In the genomic region with DNA sequence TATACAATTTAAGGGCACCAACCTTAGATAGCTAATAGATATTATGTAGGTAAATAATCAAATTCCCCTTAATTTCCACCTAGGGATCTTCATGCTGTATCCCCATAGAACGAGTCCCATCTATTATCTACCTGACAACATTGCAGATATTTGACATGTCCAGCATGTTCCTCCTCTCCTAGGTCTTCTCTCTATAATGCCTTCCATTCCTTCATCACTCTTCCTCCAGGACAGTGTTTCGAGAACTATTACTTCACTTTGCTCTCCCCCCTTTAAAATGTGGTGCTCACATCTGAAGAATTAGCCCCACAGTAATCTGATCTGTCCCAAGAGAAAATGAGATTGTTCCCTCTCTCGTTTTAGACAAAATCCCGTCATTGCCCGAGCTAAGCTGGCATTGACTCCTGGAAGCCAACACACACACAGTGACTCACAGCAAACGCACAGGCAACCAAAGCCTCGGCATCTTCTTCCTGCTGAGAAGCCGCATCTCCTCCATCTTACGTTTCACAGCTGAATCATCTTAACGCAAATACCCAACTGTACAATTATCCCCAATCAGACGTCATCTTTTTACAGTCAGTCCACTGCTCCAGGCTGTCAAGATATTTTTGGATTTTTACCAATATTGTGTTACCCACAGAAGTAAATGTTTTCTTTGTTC, we compare ENCODE assay signal across 12 cellular contexts.
DNase-seq lines count a peak whose midpoint lies in the region; ATAC-seq, FAIRE-seq and TF ChIP-seq lines count a peak whose summit lies in the region.
"Had no signal": no experiment of that assay in that cellular context is flagged by ENCODE, and none has a peak within 500 bp of the region (broad histone marks: within the 10 kb centered on the region; RNA-seq: fewer than 3 reads in every experiment).

No MANE protein-coding gene starts in this region.

- ATAC-seq in A549 (peak; percentile 97 to 98), HG02970 (IDR thresholded peaks at IDR 0.05; ENCODE audit: low FRiP score, unreplicated experiment) (no peak)

- 2% methylated on average over 11 of the region's 11 CpGs for WGBS in A549 (ENCODE audit: missing lambda C conversion rate)
- WGBS in esophagus muscularis mucosa = 81% methylated on average over 11 of the region's 11 CpGs

- FAIRE-seq in A549 (lab: Jason Lieb, UNC) = peak; percentile 63
- FAIRE-seq in H54 (lab: Jason Lieb, UNC) = peak; percentile 92

- peaks cover 43% of the 10 kb centered on the region for H3K4me1 ChIP-seq in A549
- H3K4me1 ChIP-seq in SJSA1 (replicated peaks) = peaks cover 24% of the 10 kb centered on the region
- no peaks in the 10 kb centered on the region for H3K4me1 ChIP-seq in esophagus muscularis mucosa
- H3K4me1 ChIP-seq: colonic mucosa had no signal

- CTCF ChIA-PET in A549 (lab: Yijun Ruan, JAX) = interaction anchor here (1.1 to 1.3 kb wide), 2 partner anchors 196 to 263 kb away, joined by 3 to 4 read pairs; no protein-coding TSS in a partner anchor

- peak; percentile 76 to 96 for DNase-seq in A549 (ENCODE audit: low read depth in 1 of 2, low spot score in 1 of 2)
- peak; percentile 66 for DNase-seq in H54 (ENCODE audit: insufficient read length, low spot score)
- peak; percentile 71 to 82 for DNase-seq in SJSA1 (ENCODE audit: low read depth in 1 of 2, low spot score in 2 of 2)
- peak; percentile 95 for DNase-seq in fibroblast of mammary gland (ENCODE audit: low read depth)
- DNase-seq in GM13976 (ENCODE audit: low spot score) = no peak
- DNase-seq in esophagus muscularis mucosa (ENCODE audit: extremely low spot score) = no peak
- no peak for DNase-seq in activated naive CD8-positive, alpha-beta T cell treated with anti-CD3 and anti-CD28 coated beads for 36 hours
- DNase-seq: colonic mucosa; stimulated activated CD4-positive, alpha-beta T cell treated with anti-CD3 and anti-CD28 coated beads, Interleukin-1b, Interleukin-23, amount 100 ng/mL, for 48 hours had no signal

- no peaks in the 10 kb centered on the region for H3K27me3 ChIP-seq in SJSA1 (replicated peaks)
- H3K27me3 ChIP-seq in esophagus muscularis mucosa = peaks cover 0 to 13% (median 0%) of the 10 kb centered on the region in 4 donors
- H3K27me3 ChIP-seq: colonic mucosa had no signal

- no peak for TF ChIP-seq POLR2A in A549 (IDR thresholded peaks at IDR 0.05; ENCODE audit: low read length)
- TF ChIP-seq POLR2A in H54 (IDR thresholded peaks at IDR 0.05; ENCODE audit: low read depth, low read length) = no peak
- TF ChIP-seq POLR2A in esophagus muscularis mucosa (IDR thresholded peaks at IDR 0.05; ENCODE audit: low read depth) = no peak

- peak; percentile 91 to 95; a peak in 4 of 5 replicates for TF ChIP-seq EP300 in A549 (IDR thresholded peaks at IDR 0.05)
- TF ChIP-seq EP300 in esophagus muscularis mucosa (IDR thresholded peaks at IDR 0.05) = no peak

- no peaks in the 10 kb centered on the region for H3K36me3 Mint-ChIP-seq in activated naive CD8-positive, alpha-beta T cell treated with anti-CD3 and anti-CD28 coated beads for 36 hours

- TF ChIP-seq RAD21 in A549 (conservative IDR thresholded peaks at IDR 0.05 in 1 of 2, IDR thresholded peaks at IDR 0.05 in 1 of 2) = peak; percentile 29 to 56; a peak in 4 of 5 replicates

- no peaks in the 10 kb centered on the region for H3K4me1 Mint-ChIP-seq in activated naive CD8-positive, alpha-beta T cell treated with anti-CD3 and anti-CD28 coated beads for 36 hours

- H3K27ac ChIP-seq in A549 (peak overlapping the region; percentile 77 to 87), SJSA1 (no peak overlapping the region), esophagus muscularis mucosa (replicated peaks in 1 of 4) (no peak overlapping the region)
- H3K27ac ChIP-seq: C4-2B, colonic mucosa, VCaP had no signal

- POLR2A ChIA-PET in A549 (lab: Yijun Ruan, JAX) = interaction anchor here (1.6 kb wide), 1 partner anchor 1754 kb away, joined by 3 read pairs; a partner anchor contains a TSS

- H3K27me3 Mint-ChIP-seq in activated naive CD8-positive, alpha-beta T cell treated with anti-CD3 and anti-CD28 coated beads for 36 hours = peaks cover 29% of the 10 kb centered on the region

- intact Hi-C loops in esophagus muscularis mucosa (cut with DNase I) = no loop called here

- TF ChIP-seq CTCF in A549 (IDR thresholded peaks at IDR 0.05) (no peak), fibroblast of mammary gland (conservative IDR thresholded peaks at IDR 0.05; ENCODE audit: control insufficient read depth, insufficient read depth, low read depth, low read length) (no peak), GM13976 (IDR thresholded peaks at IDR 0.05; ENCODE audit: borderline replicate concordance, control extremely low read depth, extremely low read depth, insufficient read depth, missing control alignments) (no peak), esophagus muscularis mucosa (IDR thresholded peaks at IDR 0.05) (no peak)

- H3K4me3 Mint-ChIP-seq in activated naive CD8-positive, alpha-beta T cell treated with anti-CD3 and anti-CD28 coated beads for 36 hours = no peak overlapping the region

- in situ Hi-C loops in GM13976 (cut with MboI; ENCODE audit: low sequenced_read_pairs, unreplicated experiment) = no loop called here

- peaks cover 1% of the 10 kb centered on the region for H3K9me3 Mint-ChIP-seq in activated naive CD8-positive, alpha-beta T cell treated with anti-CD3 and anti-CD28 coated beads for 36 hours

- no peak overlapping the region for H3K27ac Mint-ChIP-seq in activated naive CD8-positive, alpha-beta T cell treated with anti-CD3 and anti-CD28 coated beads for 36 hours

- H3K4me3 ChIP-seq in A549 (no peak overlapping the region), SJSA1 (no peak overlapping the region), fibroblast of mammary gland (ENCODE audit: control insufficient read depth, low read depth, low read length) (no peak overlapping the region), esophagus muscularis mucosa (no peak overlapping the region)
- H3K4me3 ChIP-seq: colonic mucosa had no signal

- H3K9me3 ChIP-seq in A549 (peaks cover 2% of the 10 kb centered on the region; the same call in 1 of the 3 replicates), SJSA1 (replicated peaks) (no peaks in the 10 kb centered on the region), esophagus muscularis mucosa (peaks cover 0 to 9% (median 4%) of the 10 kb centered on the region in 4 donors)
- H3K9me3 ChIP-seq: colonic mucosa had no signal

- H3K4me2 ChIP-seq in A549 = peak overlapping the region; percentile 65

- H3K36me3 ChIP-seq in SJSA1 (no peaks in the 10 kb centered on the region), esophagus muscularis mucosa (no peaks in the 10 kb centered on the region)
- H3K36me3 ChIP-seq: colonic mucosa had no signal

TF ChIP-seq in A549, 52 proteins besides CTCF, POLR2A, EP300 and RAD21 (continues in another document):
- TF ChIP-seq, protein P1, sequence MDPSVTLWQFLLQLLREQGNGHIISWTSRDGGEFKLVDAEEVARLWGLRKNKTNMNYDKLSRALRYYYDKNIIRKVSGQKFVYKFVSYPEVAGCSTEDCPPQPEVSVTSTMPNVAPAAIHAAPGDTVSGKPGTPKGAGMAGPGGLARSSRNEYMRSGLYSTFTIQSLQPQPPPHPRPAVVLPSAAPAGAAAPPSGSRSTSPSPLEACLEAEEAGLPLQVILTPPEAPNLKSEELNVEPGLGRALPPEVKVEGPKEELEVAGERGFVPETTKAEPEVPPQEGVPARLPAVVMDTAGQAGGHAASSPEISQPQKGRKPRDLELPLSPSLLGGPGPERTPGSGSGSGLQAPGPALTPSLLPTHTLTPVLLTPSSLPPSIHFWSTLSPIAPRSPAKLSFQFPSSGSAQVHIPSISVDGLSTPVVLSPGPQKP (IDR thresholded peaks at IDR 0.05; ENCODE audit: low read depth, low read length) = no peak
- TF ChIP-seq EHF (CRISPR knock-in tag; IDR thresholded peaks at IDR 0.05) (no peak), FOSL2 (IDR thresholded peaks at IDR 0.05) (peak; percentile 88), FOSL2 (CRISPR knock-in tag; IDR thresholded peaks at IDR 0.05) (peak; percentile 94), ZFP36 (IDR thresholded peaks at IDR 0.05; ENCODE audit: borderline replicate concordance, partially characterized antibody) (no peak), HOXB13 (CRISPR knock-in tag; IDR thresholded peaks at IDR 0.05; ENCODE audit: low read depth) (no peak), NR3C1 (IDR thresholded peaks at IDR 0.05) (no peak), MAZ (IDR thresholded peaks at IDR 0.05; ENCODE audit: borderline replicate concordance, low read depth, low read length) (no peak), ZC3H11A (IDR thresholded peaks at IDR 0.05) (no peak), RARB (CRISPR knock-in tag; IDR thresholded peaks at IDR 0.05) (no peak), TP53 (CRISPR knock-in tag; IDR thresholded peaks at IDR 0.05) (no peak), HOXA7 (CRISPR knock-in tag; IDR thresholded peaks at IDR 0.05) (no peak), JUN (IDR thresholded peaks at IDR 0.05) (peak; percentile 88 to 94; a peak in 4 of 5 replicates), NFE2L2 (conservative IDR thresholded peaks at IDR 0.05; ENCODE audit: low read length) (no peak), FOXS1 (CRISPR knock-in tag; IDR thresholded peaks at IDR 0.05) (no peak)
- TF ChIP-seq, protein P2, sequence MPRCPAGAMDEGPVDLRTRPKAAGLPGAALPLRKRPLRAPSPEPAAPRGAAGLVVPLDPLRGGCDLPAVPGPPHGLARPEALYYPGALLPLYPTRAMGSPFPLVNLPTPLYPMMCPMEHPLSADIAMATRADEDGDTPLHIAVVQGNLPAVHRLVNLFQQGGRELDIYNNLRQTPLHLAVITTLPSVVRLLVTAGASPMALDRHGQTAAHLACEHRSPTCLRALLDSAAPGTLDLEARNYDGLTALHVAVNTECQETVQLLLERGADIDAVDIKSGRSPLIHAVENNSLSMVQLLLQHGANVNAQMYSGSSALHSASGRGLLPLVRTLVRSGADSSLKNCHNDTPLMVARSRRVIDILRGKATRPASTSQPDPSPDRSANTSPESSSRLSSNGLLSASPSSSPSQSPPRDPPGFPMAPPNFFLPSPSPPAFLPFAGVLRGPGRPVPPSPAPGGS (IDR thresholded peaks at IDR 0.05) = peak; percentile 79; the same call in 2 of the 3 replicates
- TF ChIP-seq, protein P3, sequence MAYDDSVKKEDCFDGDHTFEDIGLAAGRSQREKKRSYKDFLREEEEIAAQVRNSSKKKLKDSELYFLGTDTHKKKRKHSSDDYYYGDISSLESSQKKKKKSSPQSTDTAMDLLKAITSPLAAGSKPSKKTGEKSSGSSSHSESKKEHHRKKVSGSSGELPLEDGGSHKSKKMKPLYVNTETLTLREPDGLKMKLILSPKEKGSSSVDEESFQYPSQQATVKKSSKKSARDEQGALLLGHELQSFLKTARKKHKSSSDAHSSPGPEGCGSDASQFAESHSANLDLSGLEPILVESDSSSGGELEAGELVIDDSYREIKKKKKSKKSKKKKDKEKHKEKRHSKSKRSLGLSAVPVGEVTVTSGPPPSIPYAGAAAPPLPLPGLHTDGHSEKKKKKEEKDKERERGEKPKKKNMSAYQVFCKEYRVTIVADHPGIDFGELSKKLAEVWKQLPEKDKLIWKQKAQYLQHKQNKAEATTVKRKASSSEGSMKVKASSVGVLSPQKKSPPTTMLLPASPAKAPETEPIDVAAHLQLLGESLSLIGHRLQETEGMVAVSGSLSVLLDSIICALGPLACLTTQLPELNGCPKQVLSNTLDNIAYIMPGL (CRISPR knock-in tag; IDR thresholded peaks at IDR 0.05; ENCODE audit: borderline replicate concordance) = no peak

Comparison
In these comparisons a context has a peak if more than half of its experiments do, and no peak if none do; other contexts are left out.
1. DNase-seq: peak in A549 (2 of 2), H54 (single experiment), SJSA1 (2 of 2) and fibroblast of mammary gland (single experiment); none in GM13976 (single experiment), esophagus muscularis mucosa (single experiment) and activated naive CD8-positive, alpha-beta T cell treated with anti-CD3 and anti-CD28 coated beads for 36 hours (single experiment).
2. H3K27ac ChIP-seq: peak in A549 (2 of 2); none in SJSA1 (single experiment) and esophagus muscularis mucosa (0 of 4).